ENCODE assay signal across 14 cellular contexts in the genomic region with DNA sequence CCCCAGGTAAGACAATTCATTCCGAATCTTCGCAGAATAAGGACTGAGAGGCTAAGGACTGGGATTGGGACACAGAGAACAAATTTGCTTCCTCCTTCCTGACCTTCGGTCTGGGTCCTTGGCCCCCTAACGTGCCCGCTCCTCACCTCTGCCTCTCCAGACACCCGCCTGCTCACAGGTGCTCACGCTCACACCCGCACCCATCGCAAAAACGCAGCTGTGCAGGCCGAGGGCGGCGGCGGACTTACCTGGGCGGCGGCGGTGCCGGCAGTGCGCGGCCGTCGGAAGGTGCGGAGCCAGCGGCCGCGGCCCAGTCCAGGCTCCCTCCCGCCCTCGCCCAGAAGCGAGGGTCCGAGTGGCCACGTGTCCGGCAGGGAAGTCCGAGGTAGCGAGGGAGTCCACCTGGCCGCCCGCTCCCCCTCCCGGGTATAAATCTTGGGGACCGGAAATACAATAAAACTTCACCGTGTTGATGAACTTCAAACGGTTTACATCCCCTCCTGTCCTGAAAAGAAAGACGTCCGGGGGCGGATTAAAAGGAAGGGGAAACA. TPM values are rescaled to one million over a fixed set of nuclear protein-coding genes. Genes with fewer than 3 reads are reported as not detected.
DNase-seq lines count a peak whose midpoint lies in the region; ATAC-seq, FAIRE-seq and TF ChIP-seq lines count a peak whose summit lies in the region.
"Had no signal": no experiment of that assay in that cellular context is flagged by ENCODE, and none has a peak within 500 bp of the region (broad histone marks: within the 10 kb centered on the region; RNA-seq: fewer than 3 reads in every experiment).

No MANE protein-coding gene starts in this region.

- H3K36me3 Mint-ChIP-seq in activated CD4-positive, alpha-beta memory T cell treated with anti-CD3 and anti-CD28 coated beads for 36 hours, result no peaks in the 10 kb centered on the region
- H3K36me3 Mint-ChIP-seq: memory B cell; stimulated activated memory B cell treated with anti-CD40 and anti-IgM and Interleukin-4, amounts not matched to agents 10 μg/mL and 1 μg/mL and 100 μg/mL, for 72 hours had no signal

- H3K36me3 ChIP-seq in H7 (replicated peaks; ENCODE audit: control insufficient read depth, insufficient read depth, low read length) (no peaks in the 10 kb centered on the region), small intestine (ENCODE audit: control insufficient read depth in 2 of 2, insufficient read depth in 2 of 2, low read length in 2 of 2) (no peaks in the 10 kb centered on the region), body of pancreas (replicated peaks in 1 of 2; ENCODE audit: insufficient read depth in 1 of 2, low read depth in 2 of 2) (no peaks in the 10 kb centered on the region)

- intact Hi-C loops in activated CD4-positive, alpha-beta memory T cell treated with anti-CD3 and anti-CD28 coated beads for 36 hours (cut with micrococcal nuclease), result no loop called here
- intact Hi-C loops in left colon (cut with DNase I, micrococcal nuclease) (no loop called here), body of pancreas (cut with DNase I) (no loop called here)

- no peak for FAIRE-seq in small intestine (lab: Jason Lieb, UNC)
- FAIRE-seq: H54 had no signal

- H3K9me3 ChIP-seq in small intestine (ENCODE audit: control insufficient read depth, low read depth) (no peaks in the 10 kb centered on the region), body of pancreas (no peaks in the 10 kb centered on the region)
- H3K9me3 ChIP-seq: Caco-2 had no signal

- no peak overlapping the region for H3K27ac Mint-ChIP-seq in activated CD4-positive, alpha-beta memory T cell treated with anti-CD3 and anti-CD28 coated beads for 36 hours
- H3K27ac Mint-ChIP-seq: memory B cell; stimulated activated memory B cell treated with anti-CD40 and anti-IgM and Interleukin-4, amounts not matched to agents 10 μg/mL and 1 μg/mL and 100 μg/mL, for 72 hours had no signal

- peaks cover 0 to 2% of the 10 kb centered on the region in 2 donors for H3K4me1 ChIP-seq in small intestine (ENCODE audit: control insufficient read depth in 2 of 2, insufficient read depth in 1 of 2, low read depth in 1 of 2, low read length in 1 of 2)
- H3K4me1 ChIP-seq in body of pancreas, result peaks cover 11% of the 10 kb centered on the region

- ATAC-seq in left colon, result peak; percentile 13
- no peak for ATAC-seq in body of pancreas
- no peak for ATAC-seq in HG03469 (IDR thresholded peaks at IDR 0.05; ENCODE audit: unreplicated experiment)
- ATAC-seq in GM21723 (IDR thresholded peaks at IDR 0.05; ENCODE audit: unreplicated experiment), result no peak
- ATAC-seq: stimulated activated memory B cell treated with anti-CD40 and anti-IgM and Interleukin-4, amounts not matched to agents 10 μg/mL and 1 μg/mL and 100 μg/mL, for 72 hours had no signal

- H3K4me3 ChIP-seq in H7 (ENCODE audit: insufficient read depth, low read depth, low read length), result no peak overlapping the region
- peak overlapping the region; percentile 6 to 12 for H3K4me3 ChIP-seq in small intestine (ENCODE audit: low read depth in 1 of 2, low read length in 2 of 2)
- no peak overlapping the region for H3K4me3 ChIP-seq in body of pancreas

- DNase-seq in H7, result peak; percentile 69
- DNase-seq in activated CD4-positive, alpha-beta memory T cell treated with anti-CD3 and anti-CD28 coated beads for 36 hours, result no peak
- peak; percentile 34 to 52 for DNase-seq in left colon
- DNase-seq in small intestine, result no peak
- DNase-seq in body of pancreas, result no peak
- DNase-seq: Caco-2; NCI-H187; stimulated activated CD4-positive, alpha-beta T cell treated with anti-CD3 and anti-CD28 coated beads, Interleukin-4, amount 100 ng/mL, for 24 hours; T1000 had no signal

- H3K9me3 Mint-ChIP-seq in activated CD4-positive, alpha-beta memory T cell treated with anti-CD3 and anti-CD28 coated beads for 36 hours, result no peaks in the 10 kb centered on the region
- H3K9me3 Mint-ChIP-seq: memory B cell; stimulated activated memory B cell treated with anti-CD40 and anti-IgM and Interleukin-4, amounts not matched to agents 10 μg/mL and 1 μg/mL and 100 μg/mL, for 72 hours had no signal

- peak overlapping the region; percentile 48 for H3K4me3 Mint-ChIP-seq in activated CD4-positive, alpha-beta memory T cell treated with anti-CD3 and anti-CD28 coated beads for 36 hours
- H3K4me3 Mint-ChIP-seq: memory B cell had no signal

- CTCF ChIA-PET in activated CD4-positive, alpha-beta memory T cell treated with anti-CD3 and anti-CD28 coated beads for 36 hours (lab: Charles Lee), result interaction anchor here (2.0 kb wide), 1 partner anchor 12 kb away, joined by 6 read pairs; no protein-coding TSS in a partner anchor

- 9 to 23% (median 19%) methylated on average over 42 to 43 of the region's 43 CpGs for WGBS in small intestine, 3 donors
- WGBS in body of pancreas, 2 donors, result 14 to 18% methylated on average over 42 to 43 of the region's 43 CpGs

- no peak for TF ChIP-seq CTCF in body of pancreas (IDR thresholded peaks at IDR 0.05)

- peaks cover 3% of the 10 kb centered on the region for H3K4me1 Mint-ChIP-seq in activated CD4-positive, alpha-beta memory T cell treated with anti-CD3 and anti-CD28 coated beads for 36 hours (ENCODE audit: low read depth)

- H3K27me3 ChIP-seq in H7 (ENCODE audit: control insufficient read depth, insufficient read depth, low read length) (peaks cover 98% of the 10 kb centered on the region), small intestine (ENCODE audit: control insufficient read depth in 2 of 2, insufficient read depth in 2 of 2, low read length in 2 of 2) (peaks cover 5 to 72% of the 10 kb centered on the region in 2 donors), body of pancreas (peaks cover 0 to 85% of the 10 kb centered on the region in 2 donors)

- TF ChIP-seq POLR2A in body of pancreas (IDR thresholded peaks at IDR 0.05), result no peak

- POLR2A ChIA-PET in activated CD4-positive, alpha-beta memory T cell treated with anti-CD3 and anti-CD28 coated beads for 36 hours (lab: Charles Lee), result no interaction called here

- H3K27ac ChIP-seq in small intestine (ENCODE audit: low read depth in 1 of 2, low read length in 1 of 2) (no peak overlapping the region), body of pancreas (no peak overlapping the region)

- peaks cover 82% of the 10 kb centered on the region for H3K27me3 Mint-ChIP-seq in activated CD4-positive, alpha-beta memory T cell treated with anti-CD3 and anti-CD28 coated beads for 36 hours

RNA-seq across cellular contexts. Expression of gene HOXB9, which starts 7.2 kb away (rescaled TPM):
- total RNA-seq in H7 (2014; rRNA removed; shearing (Covaris generic)), result 0.04 TPM in 1 of 2 replicates, not detected in the other
- total RNA-seq in activated CD4-positive, alpha-beta memory T cell treated with anti-CD3 and anti-CD28 coated beads for 36 hours, result 1 to 10 TPM; 1.4 to 1.5 TPM
- total RNA-seq in left colon (10 to 100 TPM; 35.9 to 59.2 TPM), body of pancreas (not detected)
- under 1 TPM in 2 of 3 donors, not detected in 1; 0.07 to 0.54 TPM for polyA plus RNA-seq in small intestine

RNA-seq across cellular contexts. Expression of gene HOXB8, which starts 18.2 kb away (rescaled TPM):
- total RNA-seq in H7 (2014; rRNA removed; shearing (Covaris generic)), result not detected in 2 replicates
- not detected for total RNA-seq in activated CD4-positive, alpha-beta memory T cell treated with anti-CD3 and anti-CD28 coated beads for 36 hours
- 1 to 10 TPM; 6.3 TPM for total RNA-seq in left colon
- under 1 TPM in 1 of 3 donors, not detected in 2; 0.12 TPM for polyA plus RNA-seq in small intestine
- not detected for total RNA-seq in body of pancreas

RNA-seq across cellular contexts. Expression of gene HOXB7, which starts 22.5 kb away (rescaled TPM):
- 0.45 TPM in 1 of 2 replicates, not detected in the other for total RNA-seq in H7 (2014; rRNA removed; shearing (Covaris generic))
- total RNA-seq in activated CD4-positive, alpha-beta memory T cell treated with anti-CD3 and anti-CD28 coated beads for 36 hours, result under 1 TPM; 0.36 to 0.44 TPM
- 10 to 100 TPM; 26.6 to 30.2 TPM for total RNA-seq in left colon
- polyA plus RNA-seq in small intestine, result 1 to 10 TPM in 2 of 3 donors, not detected in 1; 4.3 to 4.9 TPM
- under 1 TPM in 1 of 2 donors, not detected in 1; 0.52 TPM for total RNA-seq in body of pancreas

RNA-seq across cellular contexts. Expression of gene HOXB6, which starts 28.6 kb away (rescaled TPM):
- total RNA-seq in H7 (2014; rRNA removed; shearing (Covaris generic)), result not detected in 2 replicates
- under 1 TPM; 0.21 to 0.22 TPM for total RNA-seq in activated CD4-positive, alpha-beta memory T cell treated with anti-CD3 and anti-CD28 coated beads for 36 hours
- total RNA-seq in left colon (10 to 100 TPM; 39.3 to 43.3 TPM), body of pancreas (1 to 10 TPM; 2.1 to 2.6 TPM)
- polyA plus RNA-seq in small intestine, result 1 to 10 TPM in 2 of 3 donors, under 1 TPM in 1; 0.45 to 6.9 (median 1.1) TPM

RNA-seq across cellular contexts. Expression of gene HOXB5, which starts 39.8 kb away (rescaled TPM):
- not detected in 2 replicates for total RNA-seq in H7 (2014; rRNA removed; shearing (Covaris generic))
- total RNA-seq in activated CD4-positive, alpha-beta memory T cell treated with anti-CD3 and anti-CD28 coated beads for 36 hours, result not detected
- total RNA-seq in left colon, result 10 to 100 TPM; 14.5 to 16.4 TPM
- polyA plus RNA-seq in small intestine, result 1 to 10 TPM in 1 of 3 donors, not detected in 2; 5.8 TPM
- total RNA-seq in body of pancreas, result under 1 TPM in 1 of 2 donors, not detected in 1; 0.99 TPM
- total RNA-seq: Caco-2 had no signal

Comparison
In these comparisons a context has a peak if more than half of its experiments do, and no peak if none do; other contexts are left out.
1. DNase-seq: peak in H7 (single experiment) and left colon (2 of 2); none in activated CD4-positive, alpha-beta memory T cell treated with anti-CD3 and anti-CD28 coated beads for 36 hours (single experiment), small intestine (single experiment) and body of pancreas (0 of 4).
2. H3K4me3 ChIP-seq: peak in small intestine (2 of 2); none in H7 (single experiment) and body of pancreas (0 of 2).
3. RNA of gene HOXB9, which starts 7.2 kb away (total RNA-seq): 35.9 to 59.2 TPM in left colon; 1.4 to 1.5 TPM in activated CD4-positive, alpha-beta memory T cell treated with anti-CD3 and anti-CD28 coated beads for 36 hours, 0.04 TPM in H7 and not detected in body of pancreas; every median in the first group is over 10 times any median in the second.
4. RNA of gene HOXB7, which starts 22.5 kb away (total RNA-seq): 26.6 to 30.2 TPM in left colon; 0.52 TPM in body of pancreas, 0.45 TPM in H7 and 0.36 to 0.44 TPM in activated CD4-positive, alpha-beta memory T cell treated with anti-CD3 and anti-CD28 coated beads for 36 hours; every median in the first group is over 10 times any median in the second.